Comparison of ENCODE assay signal across 9 cellular contexts in genomic region chr14:71117839-71118743, GRCh38.
DNase-seq lines count a peak whose midpoint lies in the region; ATAC-seq and TF ChIP-seq lines count a peak whose summit lies in the region.
"Had no signal": no experiment of that assay in that cellular context is flagged by ENCODE, and none has a peak within 500 bp of the region (broad histone marks: within the 10 kb centered on the region; RNA-seq: fewer than 3 reads in every experiment).

No MANE protein-coding gene starts in this region.

- peaks cover 0 to 3% (median 0%) of the 10 kb centered on the region in 3 donors for H3K4me1 Mint-ChIP-seq in CD8-positive, alpha-beta memory T cell
- peaks cover 37% of the 10 kb centered on the region for H3K4me1 Mint-ChIP-seq in mesothelial cell of epicardium

- H3K4me1 ChIP-seq in CD8-positive, alpha-beta memory T cell (ENCODE audit: insufficient read depth, low read length), result no peaks in the 10 kb centered on the region
- peaks cover 54% of the 10 kb centered on the region for H3K4me1 ChIP-seq in Karpas-422 (ENCODE audit: low read length)
- H3K4me1 ChIP-seq in body of pancreas, result peaks cover 17% of the 10 kb centered on the region

- no peak for DNase-seq in CD8-positive, alpha-beta memory T cell
- DNase-seq in Karpas-422, result no peak
- peak in 3 of 4 donors; percentile 25 to 46 (median 25) for DNase-seq in body of pancreas
- no peak for DNase-seq in mesothelial cell of epicardium (ENCODE audit: low spot score in 2 of 2, unreplicated experiment in 2 of 2)
- no peak for DNase-seq in anterior cingulate cortex (lab: John Stamatoyannopoulos, UW)
- no peak for DNase-seq in foreskin melanocyte
- DNase-seq in DMS 273 treated with DMSO at 0.1 percent for 48 hours (lab: John Stamatoyannopoulos, UW), result no peak
- DNase-seq in activated naive CD4-positive, alpha-beta T cell treated with Interleukin-2 at 50 U/mL for 16 hours, result no peak
- DNase-seq: head of caudate nucleus had no signal

- CTCF ChIA-PET in CD8-positive, alpha-beta memory T cell (lab: Charles Lee), result no interaction called here

- no peaks in the 10 kb centered on the region for H3K9me3 Mint-ChIP-seq in CD8-positive, alpha-beta memory T cell
- H3K9me3 Mint-ChIP-seq in mesothelial cell of epicardium, result peaks cover 5% of the 10 kb centered on the region

- H3K36me3 ChIP-seq in CD8-positive, alpha-beta memory T cell (ENCODE audit: insufficient read depth, low read length), result no peaks in the 10 kb centered on the region
- H3K36me3 ChIP-seq in Karpas-422 (ENCODE audit: insufficient read depth, low read length) (no peaks in the 10 kb centered on the region), body of pancreas (replicated peaks in 1 of 2; ENCODE audit: insufficient read depth in 1 of 2, low read depth in 2 of 2) (no peaks in the 10 kb centered on the region)

- intact Hi-C loops in body of pancreas (cut with DNase I), result no loop called here

- no peak overlapping the region for H3K4me3 ChIP-seq in CD8-positive, alpha-beta memory T cell (ENCODE audit: low read length)
- no peak overlapping the region for H3K4me3 ChIP-seq in Karpas-422 (ENCODE audit: low read length)
- H3K4me3 ChIP-seq in body of pancreas, result no peak overlapping the region

- no peaks in the 10 kb centered on the region for H3K9me2 ChIP-seq in Karpas-422 (replicated peaks; ENCODE audit: insufficient read depth, low read length)

- peaks cover 0 to 45% (median 2%) of the 10 kb centered on the region in 3 donors for H3K36me3 Mint-ChIP-seq in CD8-positive, alpha-beta memory T cell
- H3K36me3 Mint-ChIP-seq in mesothelial cell of epicardium, result peaks cover 20% of the 10 kb centered on the region

- peak overlapping the region; percentile 78 for H3K4me2 ChIP-seq in Karpas-422 (ENCODE audit: low read depth, low read length, poor library complexity, severe bottlenecking)

- H3K9me3 ChIP-seq in CD8-positive, alpha-beta memory T cell (ENCODE audit: low read length), result no peaks in the 10 kb centered on the region
- H3K9me3 ChIP-seq in Karpas-422 (ENCODE audit: low read length) (no peaks in the 10 kb centered on the region), body of pancreas (no peaks in the 10 kb centered on the region)

- POLR2A ChIA-PET in CD8-positive, alpha-beta memory T cell (lab: Charles Lee), result no interaction called here

- ATAC-seq in body of pancreas, result peak; percentile 74

- H3K79me2 ChIP-seq in Karpas-422 (ENCODE audit: low read length), result no peaks in the 10 kb centered on the region

- H3K27me3 Mint-ChIP-seq in CD8-positive, alpha-beta memory T cell, result no peaks in the 10 kb centered on the region
- H3K27me3 Mint-ChIP-seq in mesothelial cell of epicardium (ENCODE audit: low read depth), result no peaks in the 10 kb centered on the region

- no peak for TF ChIP-seq CTCF in body of pancreas (IDR thresholded peaks at IDR 0.05)
- no peak for TF ChIP-seq CTCF in mesothelial cell of epicardium (IDR thresholded peaks at IDR 0.05; ENCODE audit: unreplicated experiment)

- no peak for TF ChIP-seq POLR2A in body of pancreas (IDR thresholded peaks at IDR 0.05)

- 46 to 59% methylated on average over 10 of the region's 10 CpGs for WGBS in body of pancreas, 2 donors

- no peak overlapping the region for H2AFZ ChIP-seq in Karpas-422 (ENCODE audit: low read length)

- peak overlapping the region in 7 of 8 donors; percentile 23 to 67 (median 63) for H3K27ac Mint-ChIP-seq in CD8-positive, alpha-beta memory T cell
- peak overlapping the region; percentile 74 for H3K27ac Mint-ChIP-seq in mesothelial cell of epicardium

- no peak overlapping the region for H3K9ac ChIP-seq in Karpas-422 (ENCODE audit: low read length)

- no peak overlapping the region for H3K27ac ChIP-seq in CD8-positive, alpha-beta memory T cell (ENCODE audit: low read depth, low read length)
- H3K27ac ChIP-seq in Karpas-422 (ENCODE audit: low read length) (peak overlapping the region; percentile 79), body of pancreas (peak overlapping the region; percentile 58 to 69 (median 66))

- no peak overlapping the region for H3K4me3 Mint-ChIP-seq in CD8-positive, alpha-beta memory T cell
- no peak overlapping the region for H3K4me3 Mint-ChIP-seq in mesothelial cell of epicardium

- H3K27me3 ChIP-seq in CD8-positive, alpha-beta memory T cell (ENCODE audit: insufficient read depth, low read length, poor library complexity, severe bottlenecking), result no peaks in the 10 kb centered on the region
- H3K27me3 ChIP-seq in Karpas-422 (ENCODE audit: low read length), result no peaks in the 10 kb centered on the region
- H3K27me3 ChIP-seq in body of pancreas, result no peaks in the 10 kb centered on the region

- no peaks in the 10 kb centered on the region for H4K20me1 ChIP-seq in Karpas-422 (ENCODE audit: insufficient read depth, low read depth, low read length)

Comparison
In these comparisons a context has a peak if more than half of its experiments do, and no peak if none do; other contexts are left out.
1. DNase-seq: peak in body of pancreas (3 of 4); none in CD8-positive, alpha-beta memory T cell (0 of 5), Karpas-422 (single experiment), mesothelial cell of epicardium (0 of 2), anterior cingulate cortex (0 of 58), foreskin melanocyte (single experiment), DMS 273 treated with DMSO at 0.1 percent for 48 hours (single experiment) and activated naive CD4-positive, alpha-beta T cell treated with Interleukin-2 at 50 U/mL for 16 hours (single experiment).